9 cellular contexts compared by ENCODE assay signal in genomic region chr12:116135209-116135930, GRCh38.
DNase-seq lines count a peak whose midpoint lies in the region; ATAC-seq, FAIRE-seq and TF ChIP-seq lines count a peak whose summit lies in the region.
"Had no signal": no experiment of that assay in that cellular context is flagged by ENCODE, and none has a peak within 500 bp of the region (broad histone marks: within the 10 kb centered on the region; RNA-seq: fewer than 3 reads in every experiment).

No MANE protein-coding gene starts in this region.

- TF ChIP-seq EP300 in A549 (IDR thresholded peaks at IDR 0.05), result no peak

- H3K27ac ChIP-seq in A549 (peak overlapping the region in 1 of 2 experiments; percentile 36; a peak in 1 of 6 replicates), SJSA1 (peak overlapping the region; percentile 51), WERI-Rb-1 (no peak overlapping the region)

- POLR2A ChIA-PET in A549 (lab: Yijun Ruan, JAX), result interaction anchor here (0.7 to 1.0 kb wide), 2 partner anchors 14 to 563 kb away, joined by 3 to 5 read pairs; no protein-coding TSS in a partner anchor

- TF ChIP-seq RAD21 in A549 (conservative IDR thresholded peaks at IDR 0.05 in 1 of 2, IDR thresholded peaks at IDR 0.05 in 1 of 2), result no peak

- DNase-seq in A549 (ENCODE audit: low read depth in 1 of 2, low spot score in 1 of 2) (peak; percentile 28 to 57), H4 (ENCODE audit: low spot score) (peak; percentile 28), SJSA1 (ENCODE audit: low read depth in 1 of 2, low spot score in 2 of 2) (peak; percentile 67 to 72), fibroblast of the aortic adventitia (ENCODE audit: low read depth) (peak; percentile 58), WERI-Rb-1 (no peak), hippocampal formation (lab: John Stamatoyannopoulos, UW) (no peak)
- DNase-seq in effector CD4-positive, alpha-beta T cell, result no peak
- DNase-seq: stomach had no signal

- FAIRE-seq in A549 (lab: Jason Lieb, UNC), result no peak

- H3K27me3 ChIP-seq in SJSA1 (replicated peaks) (no peaks in the 10 kb centered on the region), WERI-Rb-1 (ENCODE audit: insufficient read depth, low read depth, severe bottlenecking) (no peaks in the 10 kb centered on the region)
- H3K27me3 ChIP-seq: stomach had no signal

- CTCF ChIA-PET in A549 (lab: Yijun Ruan, JAX), result interaction anchor here (0.6 to 2.5 kb wide), 4 partner anchors 28 to 1592 kb away, joined by 3 to 5 read pairs (median 3); no protein-coding TSS in a partner anchor

- peak; percentile 56 to 71; a peak in 5 of 6 replicates for ATAC-seq in A549
- ATAC-seq in HG03378 (IDR thresholded peaks at IDR 0.05; ENCODE audit: unreplicated experiment), result no peak

- H3K4me1 ChIP-seq in A549 (peaks cover 84% of the 10 kb centered on the region), SJSA1 (replicated peaks) (peaks cover 83% of the 10 kb centered on the region)

- H3K4me3 ChIP-seq in A549 (no peak overlapping the region), SJSA1 (no peak overlapping the region), fibroblast of the aortic adventitia (ENCODE audit: low read depth, low read length) (no peak overlapping the region), WERI-Rb-1 (ENCODE audit: low read depth, low read length) (no peak overlapping the region)
- H3K4me3 ChIP-seq: stomach had no signal

- TF ChIP-seq POLR2A in A549 (IDR thresholded peaks at IDR 0.05; ENCODE audit: low read length), result no peak

- H3K9me3 ChIP-seq in A549 (no peaks in the 10 kb centered on the region), SJSA1 (replicated peaks) (no peaks in the 10 kb centered on the region), WERI-Rb-1 (ENCODE audit: severe bottlenecking) (no peaks in the 10 kb centered on the region)
- H3K9me3 ChIP-seq: stomach had no signal

- H3K36me3 ChIP-seq in SJSA1 (no peaks in the 10 kb centered on the region), WERI-Rb-1 (no peaks in the 10 kb centered on the region)
- H3K36me3 ChIP-seq: stomach had no signal

- 61% methylated on average over 3 of the region's 3 CpGs for WGBS in A549 (ENCODE audit: missing lambda C conversion rate)

- TF ChIP-seq CTCF in A549 (IDR thresholded peaks at IDR 0.05) (no peak), fibroblast of the aortic adventitia (IDR thresholded peaks at IDR 0.05; ENCODE audit: insufficient read depth, low read length) (no peak), WERI-Rb-1 (IDR thresholded peaks at IDR 0.05; ENCODE audit: low read depth, low read length) (no peak)

- H3K4me2 ChIP-seq in A549, result peak overlapping the region; percentile 50

TF ChIP-seq in A549, 52 proteins besides CTCF, POLR2A, EP300 and RAD21:
- no peak for TF ChIP-seq CHD4 (IDR thresholded peaks at IDR 0.05; ENCODE audit: borderline replicate concordance)
- no peak for TF ChIP-seq FOSB (CRISPR knock-in tag; IDR thresholded peaks at IDR 0.05)
- TF ChIP-seq MAX (IDR thresholded peaks at IDR 0.05), result no peak
- TF ChIP-seq, protein P1, sequence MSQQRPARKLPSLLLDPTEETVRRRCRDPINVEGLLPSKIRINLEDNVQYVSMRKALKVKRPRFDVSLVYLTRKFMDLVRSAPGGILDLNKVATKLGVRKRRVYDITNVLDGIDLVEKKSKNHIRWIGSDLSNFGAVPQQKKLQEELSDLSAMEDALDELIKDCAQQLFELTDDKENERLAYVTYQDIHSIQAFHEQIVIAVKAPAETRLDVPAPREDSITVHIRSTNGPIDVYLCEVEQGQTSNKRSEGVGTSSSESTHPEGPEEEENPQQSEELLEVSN (IDR thresholded peaks at IDR 0.05; ENCODE audit: borderline replicate concordance, low read depth), result no peak
- no peak for TF ChIP-seq PBX3 (IDR thresholded peaks at IDR 0.05)
- no peak for TF ChIP-seq SMC3 (IDR thresholded peaks at IDR 0.05)
- no peak for TF ChIP-seq ZNF302 (CRISPR knock-in tag; IDR thresholded peaks at IDR 0.05)
- no peak for TF ChIP-seq SREBF2 (IDR thresholded peaks at IDR 0.05)
- TF ChIP-seq, protein P2, sequence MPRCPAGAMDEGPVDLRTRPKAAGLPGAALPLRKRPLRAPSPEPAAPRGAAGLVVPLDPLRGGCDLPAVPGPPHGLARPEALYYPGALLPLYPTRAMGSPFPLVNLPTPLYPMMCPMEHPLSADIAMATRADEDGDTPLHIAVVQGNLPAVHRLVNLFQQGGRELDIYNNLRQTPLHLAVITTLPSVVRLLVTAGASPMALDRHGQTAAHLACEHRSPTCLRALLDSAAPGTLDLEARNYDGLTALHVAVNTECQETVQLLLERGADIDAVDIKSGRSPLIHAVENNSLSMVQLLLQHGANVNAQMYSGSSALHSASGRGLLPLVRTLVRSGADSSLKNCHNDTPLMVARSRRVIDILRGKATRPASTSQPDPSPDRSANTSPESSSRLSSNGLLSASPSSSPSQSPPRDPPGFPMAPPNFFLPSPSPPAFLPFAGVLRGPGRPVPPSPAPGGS (IDR thresholded peaks at IDR 0.05), result no peak
- TF ChIP-seq GATA3 (IDR thresholded peaks at IDR 0.05; ENCODE audit: borderline replicate concordance), result no peak
- TF ChIP-seq HOXB5 (CRISPR knock-in tag; IDR thresholded peaks at IDR 0.05), result no peak
- no peak for TF ChIP-seq MYC (IDR thresholded peaks at IDR 0.05; ENCODE audit: borderline replicate concordance, low read length)
- no peak for TF ChIP-seq ATOH8 (CRISPR knock-in tag; IDR thresholded peaks at IDR 0.05; ENCODE audit: low read depth)
- TF ChIP-seq NFE2L2 (conservative IDR thresholded peaks at IDR 0.05; ENCODE audit: low read length), result no peak
- no peak for TF ChIP-seq JUNB (IDR thresholded peaks at IDR 0.05)
- TF ChIP-seq PHF8 (IDR thresholded peaks at IDR 0.05; ENCODE audit: borderline replicate concordance, low read depth), result no peak
- TF ChIP-seq HOXA7 (CRISPR knock-in tag; IDR thresholded peaks at IDR 0.05), result no peak

Comparison
In these comparisons a context has a peak if more than half of its experiments do, and no peak if none do; other contexts are left out.
1. DNase-seq: peak in A549 (2 of 2), H4 (single experiment), SJSA1 (2 of 2) and fibroblast of the aortic adventitia (single experiment); none in WERI-Rb-1 (single experiment), effector CD4-positive, alpha-beta T cell (single experiment) and hippocampal formation (0 of 2).